ENCODE assay signal across 20 cellular contexts in genomic region chr16:47320546-47321315, GRCh38.
A peak's percentile ranks its signal among the peaks of the same experiment; 100 is the strongest.
DNase-seq lines count a peak whose midpoint lies in the region; ATAC-seq, FAIRE-seq and TF ChIP-seq lines count a peak whose summit lies in the region.
"Had no signal": no experiment of that assay in that cellular context is flagged by ENCODE, and none has a peak within 500 bp of the region (broad histone marks: within the 10 kb centered on the region; RNA-seq: fewer than 3 reads in every experiment).

No MANE protein-coding gene starts in this region.

- H4K5ac ChIP-seq in IMR-90 (ENCODE audit: low read depth, low read length): no peak overlapping the region

- H3K36me3 Mint-ChIP-seq in mesothelial cell of epicardium: peaks cover 8% of the 10 kb centered on the region

- ATAC-seq in IMR-90 (ENCODE audit: low read depth) (peak; percentile 73), K562 (no peak), GM19351 (IDR thresholded peaks at IDR 0.05; ENCODE audit: unreplicated experiment) (no peak), GM18505 (IDR thresholded peaks at IDR 0.05; ENCODE audit: unreplicated experiment) (no peak)
- ATAC-seq: naive thymus-derived CD8-positive, alpha-beta T cell; psoas muscle had no signal

- TF ChIP-seq EP300 in K562 (IDR thresholded peaks at IDR 0.05; ENCODE audit: low read length): no peak

- H3K9me3 ChIP-seq in IMR-90 (ENCODE audit: control insufficient read depth, insufficient read depth, low read length) (no peaks in the 10 kb centered on the region), K562 (replicated peaks; ENCODE audit: control insufficient read depth, insufficient read depth, low read depth, low read length) (no peaks in the 10 kb centered on the region)
- H3K9me3 ChIP-seq: vagina had no signal

- H3K18ac ChIP-seq in IMR-90 (ENCODE audit: low read depth, low read length): no peak overlapping the region

- peaks cover 14% of the 10 kb centered on the region for H3K4me1 Mint-ChIP-seq in mesothelial cell of epicardium

- H4K20me1 ChIP-seq in IMR-90 (ENCODE audit: insufficient read depth, low read length) (no peaks in the 10 kb centered on the region), K562 (replicated peaks; ENCODE audit: control insufficient read depth, insufficient read depth, low read length) (no peaks in the 10 kb centered on the region)

- POLR2A ChIA-PET in IMR-90 (lab: Charles Lee; ENCODE audit: unreplicated experiment) (no interaction called here), K562 (lab: Yijun Ruan, JAX) (no interaction called here)

- no peak overlapping the region for H4K8ac ChIP-seq in IMR-90 (ENCODE audit: low read depth in 2 of 2, low read length in 2 of 2)

- H3K4me1 ChIP-seq in IMR-90 (ENCODE audit: control insufficient read depth, insufficient read depth, low read length) (no peaks in the 10 kb centered on the region), K562 (replicated peaks in 1 of 2; ENCODE audit: control insufficient read depth in 2 of 2, insufficient read depth in 2 of 2, low read length in 2 of 2) (no peaks in the 10 kb centered on the region)
- H3K4me1 ChIP-seq: vagina had no signal

- no peak overlapping the region for H3K14ac ChIP-seq in IMR-90 (replicated peaks; ENCODE audit: low read depth, low read length)

- H2AK5ac ChIP-seq in IMR-90 (ENCODE audit: low read depth, low read length): no peak overlapping the region

- BruUV-seq in IMR-90 (replicated peaks; lab: Mats Ljungman, UMichigan): no TSS peak
- no TSS peak for BruUV-seq in K562 (replicated peaks; lab: Mats Ljungman, UMichigan)

- H3K56ac ChIP-seq in IMR-90 (ENCODE audit: extremely low read depth, insufficient read depth, low read length): no peak overlapping the region

- H3K23ac ChIP-seq in IMR-90 (ENCODE audit: low read depth, low read length): no peak overlapping the region

- peak overlapping the region; percentile 38; the same call in 1 of the 2 replicates for H3K4me2 ChIP-seq in IMR-90 (ENCODE audit: low read depth, low read length)
- no peak overlapping the region for H3K4me2 ChIP-seq in K562 (ENCODE audit: insufficient read depth, low read length)

- H3K79me1 ChIP-seq in IMR-90 (ENCODE audit: low read depth in 1 of 2, low read length in 2 of 2): peaks cover 0 to 3% of the 10 kb centered on the region in 2 experiments; a peak in 1 of 4 replicates

- H3K9me3 Mint-ChIP-seq in mesothelial cell of epicardium: peaks cover 18% of the 10 kb centered on the region

- H2BK15ac ChIP-seq in IMR-90 (ENCODE audit: low read depth, low read length): no peak overlapping the region

- H3K27ac Mint-ChIP-seq in mesothelial cell of epicardium: peak overlapping the region; percentile 83
- H3K27ac Mint-ChIP-seq: CD8-positive, alpha-beta memory T cell; naive thymus-derived CD8-positive, alpha-beta T cell had no signal

- H3K36me3 ChIP-seq in IMR-90 (ENCODE audit: control insufficient read depth, insufficient read depth, low read length) (no peaks in the 10 kb centered on the region), K562 (ENCODE audit: control insufficient read depth, insufficient read depth, low read length) (no peaks in the 10 kb centered on the region)
- H3K36me3 ChIP-seq: vagina had no signal

- H3K4ac ChIP-seq in IMR-90 (ENCODE audit: low read depth, low read length): no peak overlapping the region

- H2AK9ac ChIP-seq in IMR-90 (replicated peaks; ENCODE audit: low read depth, low read length, poor library complexity): no peak overlapping the region

- TF ChIP-seq POLR2A in IMR-90 (IDR thresholded peaks at IDR 0.05; ENCODE audit: low read depth, low read length): no peak
- no peak for TF ChIP-seq POLR2A in K562 (conservative IDR thresholded peaks at IDR 0.05)
- TF ChIP-seq POLR2A in GM18505 (IDR thresholded peaks at IDR 0.05; ENCODE audit: borderline replicate concordance, extremely low read depth, insufficient read depth, insufficient read length): no peak

- no peak overlapping the region for H2BK20ac ChIP-seq in IMR-90 (ENCODE audit: low read depth, low read length)

- in situ Hi-C loops in IMR-90 (cut with MboI; ENCODE audit: low sequenced_read_pairs) (no loop called here), K562 (cut with MboI) (no loop called here)

- no peak overlapping the region for H2AFZ ChIP-seq in IMR-90 (replicated peaks; ENCODE audit: low read length, poor library complexity)
- no peak overlapping the region for H2AFZ ChIP-seq in K562 (ENCODE audit: low read depth, low read length)

- no peak overlapping the region for H3K4me3 ChIP-seq in IMR-90 (ENCODE audit: insufficient read depth, low read depth, low read length)
- no peak overlapping the region for H3K4me3 ChIP-seq in K562
- H3K4me3 ChIP-seq: psoas muscle, vagina had no signal

- no peaks in the 10 kb centered on the region for H3K79me2 ChIP-seq in K562 (ENCODE audit: control insufficient read depth, insufficient read depth, low read length)

- dilution Hi-C loops in IMR-90 (cut with HindIII; ENCODE audit: low sequenced_read_pairs, unreplicated experiment): no loop called here

- CTCF ChIA-PET in IMR-90 (lab: Yijun Ruan, JAX) (no interaction called here), K562 (lab: Yijun Ruan, JAX; ENCODE audit: low intra/inter-chr PET ratio) (no interaction called here)

- H2BK120ac ChIP-seq in IMR-90 (ENCODE audit: low read depth, low read length): no peak overlapping the region

- peak; percentile 22 for DNase-seq in Ammon's horn (ENCODE audit: low spot score)
- peak; percentile 65 for DNase-seq in IMR-90
- no peak for DNase-seq in K562 (ENCODE audit: extremely low read depth in 1 of 4, low spot score in 3 of 4)
- DNase-seq in mesothelial cell of epicardium (ENCODE audit: low spot score in 2 of 2, unreplicated experiment in 2 of 2): no peak
- no peak for DNase-seq in stimulated activated CD4-positive, alpha-beta T cell treated with anti-CD3 and anti-CD28 coated beads, Interleukin-2, amount 100 ng/mL, for 48 hours
- DNase-seq in stimulated activated CD4-positive, alpha-beta T cell treated with anti-CD3 and anti-CD28 coated beads, Interleukin-4, amount 100 ng/mL, for 24 hours: no peak
- DNase-seq: activated CD4-positive, alpha-beta T cell treated with anti-CD3 and anti-CD28 coated beads, Interleukin-2, amount 50 U/mL, for 4 hours; activated naive CD4-positive, alpha-beta T cell treated with Interleukin-2 at 50 U/mL for 16 hours; CD8-positive, alpha-beta memory T cell; islet precursor cell; naive thymus-derived CD8-positive, alpha-beta T cell; NCI-H1436; psoas muscle; SHP77; stimulated activated CD8-positive, alpha-beta memory T cell treated with anti-CD3 and anti-CD28 coated beads, Interleukin-4, amount 100 ng/mL, for 48 hours; substantia nigra had no signal

- no peak for TF ChIP-seq RAD21 in IMR-90 (IDR thresholded peaks at IDR 0.05; ENCODE audit: low read length)
- no peak for TF ChIP-seq RAD21 in K562 (CRISPR knock-in tag; conservative IDR thresholded peaks at IDR 0.05 in 1 of 2, IDR thresholded peaks at IDR 0.05 in 1 of 2)

- no peak for FAIRE-seq in K562 (lab: Jason Lieb, UNC)
- FAIRE-seq: colon had no signal

- H3K27ac ChIP-seq in IMR-90 (ENCODE audit: insufficient read depth, low read length) (no peak overlapping the region), K562 (ENCODE audit: extremely low read depth, low read depth, low read length) (no peak overlapping the region)
- H3K27ac ChIP-seq: psoas muscle, vagina had no signal

- H3K4me3 Mint-ChIP-seq in mesothelial cell of epicardium: no peak overlapping the region
- H3K4me3 Mint-ChIP-seq: CD8-positive, alpha-beta memory T cell; naive thymus-derived CD8-positive, alpha-beta T cell had no signal

- H4K91ac ChIP-seq in IMR-90 (ENCODE audit: insufficient read depth, low read depth, low read length): no peak overlapping the region

- TF ChIP-seq CTCF in IMR-90 (conservative IDR thresholded peaks at IDR 0.05; ENCODE audit: low read depth, low read length): no peak
- no peak for TF ChIP-seq CTCF in K562 (IDR thresholded peaks at IDR 0.05 in 2 of 3, conservative IDR thresholded peaks at IDR 0.05 in 1 of 3; ENCODE audit: insufficient read depth in 2 of 3, low read depth in 1 of 3, low read length in 3 of 3)
- TF ChIP-seq CTCF in mesothelial cell of epicardium (IDR thresholded peaks at IDR 0.05; ENCODE audit: unreplicated experiment): no peak

- H3K9ac ChIP-seq in IMR-90 (ENCODE audit: low read depth, low read length) (no peak overlapping the region), K562 (ENCODE audit: insufficient read depth in 1 of 2, low read depth in 2 of 2, low read length in 2 of 2) (no peak overlapping the region)

- no peaks in the 10 kb centered on the region for H3K27me3 ChIP-seq in IMR-90 (ENCODE audit: control insufficient read depth, insufficient read depth, low read length)
- no peaks in the 10 kb centered on the region for H3K27me3 ChIP-seq in K562 (ENCODE audit: control insufficient read depth in 2 of 2, insufficient read depth in 2 of 2, low read length in 2 of 2)
- H3K27me3 ChIP-seq: vagina had no signal

- H2BK5ac ChIP-seq in IMR-90 (ENCODE audit: low read depth, low read length, poor library complexity, severe bottlenecking): no peak overlapping the region

- intact Hi-C loops in IMR-90 (cut with micrococcal nuclease) (no loop called here), K562 (cut with micrococcal nuclease) (no loop called here)

- H3K9me1 ChIP-seq in IMR-90 (ENCODE audit: insufficient read depth, low read length): peaks cover 2% of the 10 kb centered on the region; the same call in 1 of the 2 replicates
- H3K9me1 ChIP-seq in K562 (ENCODE audit: control insufficient read depth, insufficient read depth, low read length): no peaks in the 10 kb centered on the region

- no peaks in the 10 kb centered on the region for H3K27me3 Mint-ChIP-seq in mesothelial cell of epicardium (ENCODE audit: low read depth)
- H3K27me3 Mint-ChIP-seq: CD8-positive, alpha-beta memory T cell; naive thymus-derived CD8-positive, alpha-beta T cell had no signal

TF ChIP-seq in IMR-90, 13 proteins besides CTCF, POLR2A, EP300 and RAD21:
- no peak for TF ChIP-seq BHLHE40 (IDR thresholded peaks at IDR 0.05; ENCODE audit: low read depth, low read length)
- TF ChIP-seq MAFK (IDR thresholded peaks at IDR 0.05; ENCODE audit: low read depth, low read length): no peak

TF ChIP-seq in K562, 482 proteins besides CTCF, POLR2A, EP300 and RAD21:
- TF ChIP-seq DDX20 (tag; IDR thresholded peaks at IDR 0.05; ENCODE audit: low read depth) (no peak), TFE3 (CRISPR knock-in tag; IDR thresholded peaks at IDR 0.05) (peak; percentile 49)

Comparison
In these comparisons a context has a peak if more than half of its experiments do, and no peak if none do; other contexts are left out.
1. DNase-seq: peak in Ammon's horn (single experiment) and IMR-90 (single experiment); none in K562 (0 of 4), mesothelial cell of epicardium (0 of 2), stimulated activated CD4-positive, alpha-beta T cell treated with anti-CD3 and anti-CD28 coated beads, Interleukin-2, amount 100 ng/mL, for 48 hours (0 of 2) and stimulated activated CD4-positive, alpha-beta T cell treated with anti-CD3 and anti-CD28 coated beads, Interleukin-4, amount 100 ng/mL, for 24 hours (single experiment).